Comparison of ENCODE assay signal across 9 cellular contexts in the genomic region with DNA sequence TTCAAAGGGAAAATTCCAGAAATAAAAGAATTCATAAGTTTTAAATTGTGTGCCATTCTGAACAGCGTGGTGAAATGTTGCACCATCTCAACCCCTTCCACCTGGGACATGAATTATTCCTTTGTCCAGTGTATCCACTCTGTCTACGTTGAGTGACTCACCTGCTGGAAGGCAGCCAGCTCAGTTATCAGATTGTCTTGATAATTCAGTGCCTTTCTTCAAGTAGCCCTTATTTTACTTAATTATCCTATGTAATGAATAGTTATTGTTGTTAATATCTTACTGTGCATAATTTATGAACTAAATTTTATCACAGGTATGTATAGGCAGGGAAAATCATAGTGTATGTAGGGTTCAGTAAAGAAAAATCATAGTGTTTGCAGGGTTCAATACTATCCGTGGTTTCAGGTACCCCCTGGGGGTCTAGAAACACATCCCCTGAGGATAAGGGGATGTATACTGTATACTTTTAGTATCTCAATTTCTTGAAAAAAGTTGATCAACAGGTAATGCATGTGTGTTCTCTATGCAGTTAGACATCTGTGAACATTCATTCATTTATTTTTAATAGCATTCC.
DNase-seq lines count a peak whose midpoint lies in the region; ATAC-seq and TF ChIP-seq lines count a peak whose summit lies in the region.
"Had no signal": no experiment of that assay in that cellular context is flagged by ENCODE, and none has a peak within 500 bp of the region (broad histone marks: within the 10 kb centered on the region; RNA-seq: fewer than 3 reads in every experiment).

No MANE protein-coding gene starts in this region.

- H3K4me2 ChIP-seq in DOHH2 (ENCODE audit: low read length), result peak overlapping the region; percentile 80

- H3K36me3 ChIP-seq in DOHH2 (ENCODE audit: control insufficient read depth, low read length), result no peaks in the 10 kb centered on the region

- peak overlapping the region; percentile 64 for H3K4me3 ChIP-seq in DOHH2 (ENCODE audit: low read length)
- H3K4me3 ChIP-seq in fibroblast of mammary gland (ENCODE audit: control insufficient read depth, low read depth, low read length), result no peak overlapping the region
- no peak overlapping the region for H3K4me3 ChIP-seq in coronary artery

- no peaks in the 10 kb centered on the region for H3K79me2 ChIP-seq in DOHH2 (ENCODE audit: control insufficient read depth, low read length)

- peak; percentile 28 for ATAC-seq in GM21619 (IDR thresholded peaks at IDR 0.05; ENCODE audit: unreplicated experiment)
- no peak for ATAC-seq in GM21423 (IDR thresholded peaks at IDR 0.05; ENCODE audit: unreplicated experiment)
- ATAC-seq: activated T-cell treated with anti-CD3 and anti-CD28 coated beads, Interleukin-2, amount 50 U/mL, for 4 hours had no signal

- no peak overlapping the region for H3K27ac ChIP-seq in DOHH2 (ENCODE audit: low read depth, low read length)
- no peak overlapping the region for H3K27ac ChIP-seq in coronary artery

- H4K20me1 ChIP-seq in DOHH2 (ENCODE audit: control insufficient read depth, insufficient read depth, low read depth, low read length), result no peaks in the 10 kb centered on the region

- peaks cover 6% of the 10 kb centered on the region; the same call in 1 of the 2 replicates for H3F3A ChIP-seq in DOHH2 (ENCODE audit: control insufficient read depth, insufficient read depth)

- H3K4me1 ChIP-seq in DOHH2 (ENCODE audit: control insufficient read depth, low read length), result peaks cover 47% of the 10 kb centered on the region

- DNase-seq in NCI-H1105 (lab: John Stamatoyannopoulos, UW) (peak; percentile 13), fibroblast of mammary gland (ENCODE audit: low read depth) (peak; percentile 28), KG1 (lab: John Stamatoyannopoulos, UW) (no peak), coronary artery (ENCODE audit: low spot score) (no peak), NCI-H2171 (lab: John Stamatoyannopoulos, UW) (no peak)
- DNase-seq: activated T-cell treated with anti-CD3 and anti-CD28 coated beads, Interleukin-2, amount 50 U/mL, for 4 hours had no signal

- no peaks in the 10 kb centered on the region for H3K9me2 ChIP-seq in DOHH2 (replicated peaks; ENCODE audit: control insufficient read depth, low read length)

- H3K27me3 ChIP-seq in DOHH2 (ENCODE audit: control insufficient read depth, low read length), result no peaks in the 10 kb centered on the region

- no peaks in the 10 kb centered on the region for H3K9me3 ChIP-seq in DOHH2 (ENCODE audit: control insufficient read depth, insufficient read depth, low read length)

- TF ChIP-seq CTCF in DOHH2 (IDR thresholded peaks at IDR 0.05; ENCODE audit: low read depth, low read length, poor library complexity, severe bottlenecking) (no peak), fibroblast of mammary gland (conservative IDR thresholded peaks at IDR 0.05; ENCODE audit: control insufficient read depth, insufficient read depth, low read depth, low read length) (no peak), coronary artery (IDR thresholded peaks at IDR 0.05) (no peak)

Comparison
In these comparisons a context has a peak if more than half of its experiments do, and no peak if none do; other contexts are left out.
1. DNase-seq: peak in NCI-H1105 (single experiment) and fibroblast of mammary gland (single experiment); none in KG1 (single experiment), coronary artery (single experiment) and NCI-H2171 (single experiment).